In the genomic region with DNA sequence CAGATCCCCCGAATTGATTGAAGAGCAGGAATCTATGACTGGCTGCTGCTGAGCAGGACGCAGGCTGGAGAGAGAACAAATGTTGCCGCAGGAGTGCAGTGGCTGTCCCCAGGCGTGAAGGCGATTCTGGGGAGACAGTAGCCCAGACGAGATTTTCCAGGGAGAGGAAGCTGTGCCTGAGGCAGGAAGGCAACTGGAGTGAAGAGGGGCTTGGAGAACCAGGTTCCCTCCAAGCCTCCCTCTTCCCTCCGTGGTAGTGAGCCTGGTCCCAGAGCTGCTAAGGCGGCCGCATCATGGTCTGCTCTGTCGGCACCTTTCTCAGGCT, we compare ENCODE assay signal across 17 cellular contexts. TPM values are rescaled to one million over a fixed set of nuclear protein-coding genes. Genes with fewer than 3 reads are reported as not detected.
DNase-seq lines count a peak whose midpoint lies in the region; ATAC-seq and TF ChIP-seq lines count a peak whose summit lies in the region.
"Had no signal": no experiment of that assay in that cellular context is flagged by ENCODE, and none has a peak within 500 bp of the region (broad histone marks: within the 10 kb centered on the region; RNA-seq: fewer than 3 reads in every experiment).

No MANE protein-coding gene starts in this region.

- peaks cover 82% of the 10 kb centered on the region for H3K27me3 Mint-ChIP-seq in endodermal cell (ENCODE audit: insufficient read depth)

- H3K9me2 ChIP-seq in neural cell (ENCODE audit: insufficient read depth, low read length), result no peaks in the 10 kb centered on the region

- 79 to 82% methylated on average over 6 to 10 of the region's 10 CpGs for WGBS in endodermal cell (ENCODE audit: insufficient coverage in 1 of 2, insufficient read length in 1 of 2), 2 experiments

- H2AFZ ChIP-seq in neural cell (ENCODE audit: low read depth, low read length), result no peak overlapping the region

- H3K79me2 ChIP-seq in neural cell (replicated peaks; ENCODE audit: insufficient read depth, low read length), result no peaks in the 10 kb centered on the region

- no peaks in the 10 kb centered on the region for H3F3A ChIP-seq in neural cell (ENCODE audit: insufficient read depth, low read length, poor library complexity, severe bottlenecking)

- no peak overlapping the region for H3K27ac ChIP-seq in BLaER1
- no peak overlapping the region for H3K27ac ChIP-seq in endodermal cell (ENCODE audit: low read depth, low read length)
- H3K27ac ChIP-seq in neural cell (ENCODE audit: low read length), result no peak overlapping the region
- H3K27ac ChIP-seq: uterus had no signal

- peak overlapping the region; percentile 57 for H3K4me3 Mint-ChIP-seq in endodermal cell

- peaks cover 7% of the 10 kb centered on the region for H3K4me1 Mint-ChIP-seq in endodermal cell

- peak overlapping the region; percentile 100 for H3K4me2 ChIP-seq in BLaER1
- H3K4me2 ChIP-seq in neural cell (ENCODE audit: low read length), result no peak overlapping the region

- no peak for TF ChIP-seq RAD21 in neural cell (conservative IDR thresholded peaks at IDR 0.05)

- TF ChIP-seq CTCF in GM20000 (IDR thresholded peaks at IDR 0.05; ENCODE audit: extremely low read depth, missing control alignments) (no peak), endodermal cell (conservative IDR thresholded peaks at IDR 0.05) (no peak), neural cell (IDR thresholded peaks at IDR 0.05; ENCODE audit: poor library complexity, severe bottlenecking) (no peak), BE2C (IDR thresholded peaks at IDR 0.05; ENCODE audit: low read depth, low read length) (no peak)

- H3K27me3 ChIP-seq in BLaER1 (peaks cover 41% of the 10 kb centered on the region), endodermal cell (ENCODE audit: control insufficient read depth, insufficient read depth, low read length, poor library complexity, severe bottlenecking) (peaks cover 76% of the 10 kb centered on the region), neural cell (ENCODE audit: insufficient read depth, low read depth, low read length) (peaks cover 45% of the 10 kb centered on the region), BE2C (peaks cover 21% of the 10 kb centered on the region)

- H3K36me3 ChIP-seq in BLaER1 (peaks cover 19% of the 10 kb centered on the region; the same call in 1 of the 2 replicates), endodermal cell (ENCODE audit: control insufficient read depth, insufficient read depth, low read length) (no peaks in the 10 kb centered on the region), neural cell (ENCODE audit: insufficient read depth, low read length) (no peaks in the 10 kb centered on the region), BE2C (no peaks in the 10 kb centered on the region)
- H3K36me3 ChIP-seq: uterus had no signal

- no peaks in the 10 kb centered on the region for H3K9me3 Mint-ChIP-seq in endodermal cell
- H3K9me3 Mint-ChIP-seq: activated T-helper 2 cell treated with anti-CD3 and anti-CD28 coated beads, Interferon-gamma antibody, Interleukin-2, Interleukin-4, amounts not matched to agents 10 μg/mL and 5 μg/mL and 100 μg/mL, durations not matched to agents 14 hours and 24 hours and 36 hours; stimulated activated naive CD8-positive, alpha-beta T cell treated with anti-CD3 and anti-CD28 coated beads, Interleukin-15, amount 100 ng/mL, for 72 hours had no signal

- DNase-seq in GM20000 (ENCODE audit: low spot score), result peak; percentile 22
- DNase-seq in endodermal cell, result no peak
- DNase-seq in NCI-H69 (lab: John Stamatoyannopoulos, UW), result no peak
- no peak for DNase-seq in BE2C
- DNase-seq: NCI-H2029 treated with DMSO at 0.1 percent for 48 hours, SHP77, uterus had no signal

- no peak for TF ChIP-seq EP300 in neural cell (conservative IDR thresholded peaks at IDR 0.05; ENCODE audit: poor library complexity, severe bottlenecking)

- peaks cover 32% of the 10 kb centered on the region for H4K20me1 ChIP-seq in BLaER1
- no peaks in the 10 kb centered on the region for H4K20me1 ChIP-seq in neural cell (ENCODE audit: insufficient read depth)

- ATAC-seq in GM19467 (IDR thresholded peaks at IDR 0.05; ENCODE audit: unreplicated experiment) (no peak), GM21825 (IDR thresholded peaks at IDR 0.05; ENCODE audit: unreplicated experiment) (no peak)
- ATAC-seq: sciatic nerve had no signal

- H3K4me3 ChIP-seq in BLaER1 (peak overlapping the region; percentile 82; the same call in 1 of the 2 replicates), endodermal cell (ENCODE audit: low read length) (no peak overlapping the region), neural cell (ENCODE audit: low read length) (peak overlapping the region; percentile 82), BE2C (ENCODE audit: low read depth, low read length) (no peak overlapping the region)
- H3K4me3 ChIP-seq: uterus had no signal

- H3K36me3 Mint-ChIP-seq in endodermal cell (ENCODE audit: low read depth), result no peaks in the 10 kb centered on the region

- no peak overlapping the region for H3K27ac Mint-ChIP-seq in endodermal cell
- H3K27ac Mint-ChIP-seq: activated T-helper 2 cell treated with anti-CD3 and anti-CD28 coated beads, Interferon-gamma antibody, Interleukin-2, Interleukin-4, amounts not matched to agents 10 μg/mL and 5 μg/mL and 100 μg/mL, durations not matched to agents 14 hours and 24 hours and 36 hours; stimulated activated naive CD8-positive, alpha-beta T cell treated with anti-CD3 and anti-CD28 coated beads, Interleukin-15, amount 100 ng/mL, for 72 hours had no signal

- no peak overlapping the region for H3K9ac ChIP-seq in BLaER1
- H3K9ac ChIP-seq in endodermal cell (ENCODE audit: extremely low read depth, low read length, poor library complexity, severe bottlenecking), result no peak overlapping the region
- no peak overlapping the region for H3K9ac ChIP-seq in neural cell (ENCODE audit: low read length)

- H3K4me1 ChIP-seq in BLaER1, result peaks cover 87% of the 10 kb centered on the region
- H3K4me1 ChIP-seq in endodermal cell (ENCODE audit: control insufficient read depth, insufficient read depth, low read length), result no peaks in the 10 kb centered on the region
- H3K4me1 ChIP-seq in BE2C, result no peaks in the 10 kb centered on the region

- H3K9me3 ChIP-seq in BLaER1 (no peaks in the 10 kb centered on the region), endodermal cell (ENCODE audit: control insufficient read depth, low read length) (no peaks in the 10 kb centered on the region), neural cell (ENCODE audit: low read length) (no peaks in the 10 kb centered on the region), BE2C (no peaks in the 10 kb centered on the region)
- H3K9me3 ChIP-seq: uterus had no signal

TF ChIP-seq in neural cell, 6 proteins besides CTCF, POLR2A, EP300 and RAD21:
- TF ChIP-seq TAF1 (IDR thresholded peaks at IDR 0.05; ENCODE audit: low read depth), result no peak
- no peak for TF ChIP-seq POLR2AphosphoS5 (IDR thresholded peaks at IDR 0.05)
- no peak for TF ChIP-seq SMC3 (conservative IDR thresholded peaks at IDR 0.05; ENCODE audit: poor library complexity)
- TF ChIP-seq MXI1 (conservative IDR thresholded peaks at IDR 0.05; ENCODE audit: poor library complexity, severe bottlenecking), result no peak

RNA-seq across cellular contexts. Expression of gene NPPC, which starts 1.3 kb away (rescaled TPM):
- total RNA-seq in endodermal cell, result under 1 TPM in 1 of 2 donors, not detected in 1; 0.84 TPM
- 13.3 TPM for polyA plus RNA-seq in endodermal cell (2013, experiment 1 of 2)
- polyA plus RNA-seq in endodermal cell (2013, experiment 2 of 2), result 7.0 TPM
- 2.7 and 21.5 TPM in 2 replicates for polyA plus RNA-seq in neural cell
- polyA minus RNA-seq in neural cell, result 3.5 and 3.9 TPM in 2 replicates
- 8.6 TPM for polyA plus RNA-seq in BE2C (2012; ENCODE audit: insufficient read depth, insufficient read length, low read depth)
- total RNA-seq: NCI-H460; osteocyte; T-helper 1 cell treated with Interleukin-12 subunit alpha and Interleukin-12 subunit beta and Interleukin-4 antibody, amounts not matched to agents 30 ng/mL and 1 ng/mL, for 36 hours had no signal

RNA-seq across cellular contexts. Expression of gene DIS3L2, which starts 34.0 kb away (rescaled TPM):
- total RNA-seq in endodermal cell, result 10 to 100 TPM; 39.5 to 42.4 TPM
- 28.4 TPM for polyA plus RNA-seq in endodermal cell (2013, experiment 1 of 2)
- 24.8 TPM for polyA plus RNA-seq in endodermal cell (2013, experiment 2 of 2)
- polyA plus RNA-seq in neural cell, result 19.0 and 20.0 TPM in 2 replicates
- 48.6 and 58.9 TPM in 2 replicates for polyA minus RNA-seq in neural cell
- 60.5 TPM for polyA plus RNA-seq in BE2C (2012; ENCODE audit: insufficient read depth, insufficient read length, low read depth)

Comparison
In these comparisons a context has a peak if more than half of its experiments do, and no peak if none do; other contexts are left out.
1. H3K4me3 ChIP-seq: peak in BLaER1 (single experiment) and neural cell (single experiment); none in endodermal cell (single experiment) and BE2C (single experiment).